ENCODE assay signal across 23 cellular contexts in the genomic region with DNA sequence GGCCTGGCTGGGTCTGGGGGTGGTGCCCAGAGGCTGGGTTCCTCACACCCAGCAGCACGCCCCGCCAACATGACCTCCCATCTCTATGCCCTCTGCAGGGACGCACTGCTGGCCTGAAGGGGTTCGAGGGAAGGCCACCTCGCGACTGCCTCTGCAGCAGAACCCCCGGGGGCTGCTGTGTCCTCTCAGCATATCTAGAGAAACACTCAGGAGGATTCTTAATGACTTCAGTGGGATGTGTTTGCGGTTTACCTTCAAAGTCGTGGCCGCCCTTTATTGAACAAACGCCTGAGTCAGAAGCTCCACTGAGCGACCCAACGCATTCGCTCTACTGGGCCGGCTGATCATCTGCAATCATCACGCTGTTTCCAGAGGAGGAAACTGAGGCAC. TPM values are rescaled to one million over a fixed set of nuclear protein-coding genes. Genes with fewer than 3 reads are reported as not detected.
DNase-seq lines count a peak whose midpoint lies in the region; FAIRE-seq and TF ChIP-seq lines count a peak whose summit lies in the region.
"Had no signal": no experiment of that assay in that cellular context is flagged by ENCODE, and none has a peak within 500 bp of the region (broad histone marks: within the 10 kb centered on the region; RNA-seq: fewer than 3 reads in every experiment).

No MANE protein-coding gene starts in this region.

- H3K4me3 Mint-ChIP-seq in mesothelial cell of epicardium = no peak overlapping the region
- H3K4me3 Mint-ChIP-seq in activated T-cell treated with anti-CD3 and anti-CD28 coated beads, Interleukin-2, amount 50 U/mL, for 24 hours = no peak overlapping the region

- H3K4me2 ChIP-seq in BLaER1 = peak overlapping the region; percentile 34
- peak overlapping the region in 6 of 11 experiments; percentile 17 to 37 (median 24); a peak in 8 of 22 replicates for H3K4me2 ChIP-seq in BLaER1 treated with 17β-estradiol and CSF1 and Interleukin-3, amounts not matched to agents 10 nM and 100 nM
- H3K4me2 ChIP-seq: SK-N-SH had no signal

- H3K4me1 Mint-ChIP-seq in mesothelial cell of epicardium = peaks cover 40% of the 10 kb centered on the region
- no peaks in the 10 kb centered on the region for H3K4me1 Mint-ChIP-seq in activated T-cell treated with anti-CD3 and anti-CD28 coated beads, Interleukin-2, amount 50 U/mL, for 24 hours (ENCODE audit: low read depth)

- TF ChIP-seq CTCF in mesothelial cell of epicardium (IDR thresholded peaks at IDR 0.05; ENCODE audit: unreplicated experiment) (no peak), tibial artery (IDR thresholded peaks at IDR 0.05) (no peak)

- H3K9me3 Mint-ChIP-seq in mesothelial cell of epicardium = no peaks in the 10 kb centered on the region
- H3K9me3 Mint-ChIP-seq in activated T-cell treated with anti-CD3 and anti-CD28 coated beads, Interleukin-2, amount 50 U/mL, for 24 hours = no peaks in the 10 kb centered on the region

- H3K9ac ChIP-seq in BLaER1 = no peak overlapping the region
- no peak overlapping the region for H3K9ac ChIP-seq in BLaER1 treated with 17β-estradiol and CSF1 and Interleukin-3, amounts not matched to agents 10 nM and 100 nM
- H3K9ac ChIP-seq: SK-N-SH had no signal

- H3K9me3 ChIP-seq in BLaER1 (no peaks in the 10 kb centered on the region), small intestine (ENCODE audit: control insufficient read depth, low read depth) (no peaks in the 10 kb centered on the region), tibial artery (no peaks in the 10 kb centered on the region)
- no peaks in the 10 kb centered on the region for H3K9me3 ChIP-seq in BLaER1 treated with 17β-estradiol and CSF1 and Interleukin-3, amounts not matched to agents 10 nM and 100 nM (replicated peaks in 1 of 11)
- H3K9me3 ChIP-seq: SK-N-SH had no signal

- no peak overlapping the region for H3K4me3 ChIP-seq in BLaER1
- H3K4me3 ChIP-seq in BLaER1 treated with 17β-estradiol and CSF1 and Interleukin-3, amounts not matched to agents 10 nM and 100 nM = no peak overlapping the region
- H3K4me3 ChIP-seq in small intestine (ENCODE audit: low read depth in 1 of 2, low read length in 2 of 2) = no peak overlapping the region
- no peak overlapping the region for H3K4me3 ChIP-seq in tibial artery

- no peaks in the 10 kb centered on the region for H3K36me3 ChIP-seq in BLaER1
- no peaks in the 10 kb centered on the region for H3K36me3 ChIP-seq in BLaER1 treated with 17β-estradiol and CSF1 and Interleukin-3, amounts not matched to agents 10 nM and 100 nM
- no peaks in the 10 kb centered on the region for H3K36me3 ChIP-seq in small intestine (ENCODE audit: control insufficient read depth in 2 of 2, insufficient read depth in 2 of 2, low read length in 2 of 2)
- no peaks in the 10 kb centered on the region for H3K36me3 ChIP-seq in tibial artery

- H3K27ac ChIP-seq in BLaER1 (no peak overlapping the region), small intestine (ENCODE audit: low read depth in 1 of 2, low read length in 1 of 2) (no peak overlapping the region), tibial artery (no peak overlapping the region)
- no peak overlapping the region for H3K27ac ChIP-seq in BLaER1 treated with 17β-estradiol and CSF1 and Interleukin-3, amounts not matched to agents 10 nM and 100 nM

- no peak for FAIRE-seq in small intestine (lab: Jason Lieb, UNC)
- FAIRE-seq: D721Med had no signal

- peaks cover 9% of the 10 kb centered on the region; the same call in 1 of the 2 replicates for H4K20me1 ChIP-seq in BLaER1
- peaks cover 0 to 23% (median 2%) of the 10 kb centered on the region in 11 experiments; a peak in 8 of 22 replicates for H4K20me1 ChIP-seq in BLaER1 treated with 17β-estradiol and CSF1 and Interleukin-3, amounts not matched to agents 10 nM and 100 nM

- peaks cover 54% of the 10 kb centered on the region for H3K4me1 ChIP-seq in BLaER1
- peaks cover 3 to 42% (median 30%) of the 10 kb centered on the region in 10 experiments; a peak in 18 of 20 replicates for H3K4me1 ChIP-seq in BLaER1 treated with 17β-estradiol and CSF1 and Interleukin-3, amounts not matched to agents 10 nM and 100 nM
- H3K4me1 ChIP-seq in small intestine (ENCODE audit: control insufficient read depth in 2 of 2, insufficient read depth in 1 of 2, low read depth in 1 of 2, low read length in 1 of 2) = no peaks in the 10 kb centered on the region
- H3K4me1 ChIP-seq in tibial artery = no peaks in the 10 kb centered on the region

- H3K27ac Mint-ChIP-seq in mesothelial cell of epicardium = peak overlapping the region; percentile 79
- no peak overlapping the region for H3K27ac Mint-ChIP-seq in activated T-cell treated with anti-CD3 and anti-CD28 coated beads, Interleukin-2, amount 50 U/mL, for 24 hours

- intact Hi-C loops in tibial artery (cut with DNase I; ENCODE audit: low total_unique reads) = no loop called here

- H3K27me3 ChIP-seq in BLaER1 = peaks cover 15% of the 10 kb centered on the region
- peaks cover 9 to 59% (median 29%) of the 10 kb centered on the region in 11 experiments; a peak in 18 of 22 replicates for H3K27me3 ChIP-seq in BLaER1 treated with 17β-estradiol and CSF1 and Interleukin-3, amounts not matched to agents 10 nM and 100 nM
- no peaks in the 10 kb centered on the region for H3K27me3 ChIP-seq in small intestine (ENCODE audit: control insufficient read depth in 2 of 2, insufficient read depth in 2 of 2, low read length in 2 of 2)
- peaks cover 0 to 81% of the 10 kb centered on the region in 2 donors for H3K27me3 ChIP-seq in tibial artery

- no peaks in the 10 kb centered on the region for H3K36me3 Mint-ChIP-seq in mesothelial cell of epicardium
- H3K36me3 Mint-ChIP-seq in activated T-cell treated with anti-CD3 and anti-CD28 coated beads, Interleukin-2, amount 50 U/mL, for 24 hours (ENCODE audit: low read depth) = no peaks in the 10 kb centered on the region

- DNase-seq in RPMI7951 (ENCODE audit: low read depth) (peak; percentile 41), mesothelial cell of epicardium (ENCODE audit: low spot score in 2 of 2, unreplicated experiment in 2 of 2) (no peak), small intestine (no peak), tibial artery (no peak)
- no peak for DNase-seq in activated T-cell treated with anti-CD3 and anti-CD28 coated beads, Interleukin-2, amount 50 U/mL, for 24 hours
- DNase-seq: H7, Karpas-422, NCI-H1092 treated with DMSO at 0.1 percent for 48 hours, NCI-H1436, NCI-H187, NCI-H2081 treated with DMSO at 0.1 percent for 48 hours, NCI-H2171, NCI-H226, NCI-H510A, NCI-H69, SK-N-SH, SW 1271 had no signal

- H3K27me3 Mint-ChIP-seq in mesothelial cell of epicardium (ENCODE audit: low read depth) = no peaks in the 10 kb centered on the region
- H3K27me3 Mint-ChIP-seq in activated T-cell treated with anti-CD3 and anti-CD28 coated beads, Interleukin-2, amount 50 U/mL, for 24 hours = peaks cover 21% of the 10 kb centered on the region

- 74 to 85% (median 76%) methylated on average over 16 of the region's 16 CpGs for WGBS in small intestine, 3 donors

RNA-seq across cellular contexts. Expression of a gene that starts 54.8 kb away (rescaled TPM):
- not detected in 2 replicates for total RNA-seq in RPMI7951 (2014; rRNA removed; shearing (Covaris generic))
- 26.0 to 30.0 TPM (median 27.5 TPM) in 3 replicates for total RNA-seq in mesothelial cell of epicardium
- polyA plus RNA-seq in small intestine = 10 to 100 TPM; 11.9 to 35.1 (median 34.2) TPM
- total RNA-seq: A673, M059J, OCI-LY7 had no signal
- polyA plus RNA-seq: SK-N-SH had no signal

Comparison
In these comparisons a context has a peak if more than half of its experiments do, and no peak if none do; other contexts are left out.
1. RNA of a gene that starts 54.8 kb away (total RNA-seq): 26.0 to 30.0 TPM in mesothelial cell of epicardium; not detected in RPMI7951; every median in the first group is over 10 times any median in the second.